Comparison of ENCODE assay signal across 8 cellular contexts in the genomic region with DNA sequence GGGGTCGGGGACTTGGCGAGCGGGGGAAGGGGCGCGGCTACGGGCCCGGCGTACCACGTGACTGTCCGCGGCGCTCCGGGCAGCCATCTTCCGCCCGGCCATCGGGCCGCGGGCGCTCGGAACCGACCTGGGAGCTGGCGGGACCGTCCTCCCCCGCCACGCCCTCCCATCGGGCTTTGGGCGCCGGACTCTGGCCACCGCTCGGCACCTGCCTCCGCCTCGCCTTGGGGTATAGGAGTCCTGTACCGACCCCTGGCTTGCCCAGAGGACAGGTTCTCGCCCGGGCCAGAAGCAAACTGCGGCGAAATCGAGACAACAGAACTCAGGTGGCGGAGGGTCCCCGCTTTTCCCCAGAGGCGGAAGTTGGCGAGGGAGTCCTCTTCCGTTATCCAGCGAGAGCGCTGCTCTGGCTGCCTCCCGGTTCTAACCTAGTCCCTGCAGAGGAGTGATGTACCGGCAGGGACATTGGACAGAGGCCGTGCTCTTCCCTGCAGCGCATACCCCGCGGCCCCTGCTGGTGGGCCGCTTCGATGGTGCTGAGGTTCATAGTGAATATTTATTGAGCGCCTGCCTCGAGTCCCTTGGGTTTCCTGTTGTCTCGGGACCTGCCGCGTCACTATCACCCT. TPM values are rescaled to one million over a fixed set of nuclear protein-coding genes. Genes with fewer than 3 reads are reported as not detected.
DNase-seq lines count a peak whose midpoint lies in the region; ATAC-seq and TF ChIP-seq lines count a peak whose summit lies in the region.

No MANE protein-coding gene starts in this region.

- peak; percentile 36 for TF ChIP-seq CTCF in coronary artery (IDR thresholded peaks at IDR 0.05)

- H3K4me3 ChIP-seq in coronary artery, result peak overlapping the region; percentile 100

- DNase-seq in AML-193 (lab: John Stamatoyannopoulos, UW) (peak; percentile 77 to 82), NCI-H2196 (lab: John Stamatoyannopoulos, UW; ENCODE audit: unreplicated experiment) (peak; percentile 68), coronary artery (ENCODE audit: low spot score) (no peak), left lobe of liver (ENCODE audit: low spot score) (peak; percentile 92)
- peak; percentile 57 to 59 for DNase-seq in activated CD4-positive, alpha-beta T cell treated with anti-CD3 and anti-CD28 coated beads for 4 hours
- DNase-seq in stimulated activated CD4-positive, alpha-beta T cell treated with anti-CD3 and anti-CD28 coated beads, Interleukin-4, amount 100 ng/mL, for 48 hours (ENCODE audit: low read depth in 2 of 2), result peak; percentile 40 to 42

- ATAC-seq in GM18858 (IDR thresholded peaks at IDR 0.05; ENCODE audit: unreplicated experiment) (peak; percentile 34), HG03045 (IDR thresholded peaks at IDR 0.05; ENCODE audit: unreplicated experiment) (peak; percentile 44), left lobe of liver (peak; percentile 65)

- peak overlapping the region; percentile 98 to 99 for H3K27ac ChIP-seq in coronary artery

RNA-seq across cellular contexts. Expression of a gene that starts 1.2 kb away (rescaled TPM):
- total RNA-seq in left lobe of liver, result 17.4 TPM
